8 cellular contexts compared by ENCODE assay signal in the genomic region with DNA sequence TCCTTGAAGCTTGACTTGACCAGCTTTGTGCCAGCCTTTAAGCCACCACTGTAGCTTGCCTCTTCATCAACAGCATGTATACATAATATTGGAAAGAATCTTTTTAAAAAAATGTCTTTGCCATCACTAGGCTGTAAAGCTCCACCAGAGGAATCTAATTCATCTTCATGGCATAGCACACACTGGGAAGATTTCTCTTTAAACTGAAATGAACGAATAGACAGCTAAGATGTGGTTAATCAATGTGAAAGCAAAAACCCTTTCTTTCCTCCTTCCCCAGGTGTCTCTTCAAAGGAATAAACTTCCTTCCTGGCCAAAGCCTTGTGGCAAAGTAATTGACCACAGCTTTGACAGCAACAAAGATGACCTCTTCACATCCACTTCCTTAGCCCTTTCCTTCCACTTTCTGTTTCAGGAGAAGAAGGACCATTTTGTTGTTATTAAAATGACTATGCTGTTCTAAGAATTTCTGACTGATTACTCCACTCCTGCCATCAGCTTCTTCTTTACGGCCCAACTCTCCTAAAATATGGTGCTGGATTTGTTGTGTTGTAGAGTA.
DNase-seq lines count a peak whose midpoint lies in the region; ATAC-seq lines count a peak whose summit lies in the region.

No MANE protein-coding gene starts in this region.

- intact Hi-C loops in cardiac septum (cut with DNase I), result no loop called here

- no peak for DNase-seq in activated naive CD8-positive, alpha-beta T cell treated with anti-CD3 and anti-CD28 coated beads, Interleukin-2, amount 10 ng/mL, durations not matched to agents 7 days and 5 days
- no peak for DNase-seq in activated naive CD8-positive, alpha-beta T cell treated with anti-CD3 and anti-CD28 coated beads for 36 hours
- peak; percentile 2 for DNase-seq in stimulated activated naive B cell treated with anti-CD40 and anti-IgM and Interleukin-4, amounts not matched to agents 10 μg/mL and 1 μg/mL and 100 μg/mL, for 72 hours
- DNase-seq in AG08396 (ENCODE audit: low spot score) (no peak), NCI-H1694 (lab: John Stamatoyannopoulos, UW) (no peak), cardiac septum (ENCODE audit: low spot score) (no peak)

- H3K4me1 Mint-ChIP-seq in activated naive CD8-positive, alpha-beta T cell treated with anti-CD3 and anti-CD28 coated beads, Interleukin-2, amount 10 ng/mL, durations not matched to agents 7 days and 5 days, result peaks cover 39% of the 10 kb centered on the region
- peaks cover 11% of the 10 kb centered on the region for H3K4me1 Mint-ChIP-seq in activated naive CD8-positive, alpha-beta T cell treated with anti-CD3 and anti-CD28 coated beads for 36 hours
- H3K4me1 Mint-ChIP-seq in T-helper 1 cell treated with Interleukin-12 subunit alpha and Interleukin-12 subunit beta and Interleukin-4 antibody, amounts not matched to agents 30 μg/mL and 1 μg/mL, for 36 hours (ENCODE audit: low read depth), result peaks cover 31% of the 10 kb centered on the region
- H3K4me1 Mint-ChIP-seq in stimulated activated naive B cell treated with anti-CD40 and anti-IgM and Interleukin-4, amounts not matched to agents 10 μg/mL and 1 μg/mL and 100 μg/mL, for 72 hours, result peaks cover 13 to 35% of the 10 kb centered on the region in 2 donors

- ATAC-seq in activated naive CD8-positive, alpha-beta T cell treated with anti-CD3 and anti-CD28 coated beads, Interleukin-2, amount 10 ng/mL, durations not matched to agents 7 days and 5 days (ENCODE audit: low read depth), result peak; percentile 71
- ATAC-seq in HG02938 (IDR thresholded peaks at IDR 0.05; ENCODE audit: unreplicated experiment), result peak; percentile 87
- peak; percentile 64 to 80 for ATAC-seq in stimulated activated naive B cell treated with anti-CD40 and anti-IgM and Interleukin-4, amounts not matched to agents 10 μg/mL and 1 μg/mL and 100 μg/mL, for 72 hours (replicated peaks)

- peak overlapping the region; percentile 70 for H3K27ac Mint-ChIP-seq in activated naive CD8-positive, alpha-beta T cell treated with anti-CD3 and anti-CD28 coated beads, Interleukin-2, amount 10 ng/mL, durations not matched to agents 7 days and 5 days
- H3K27ac Mint-ChIP-seq in activated naive CD8-positive, alpha-beta T cell treated with anti-CD3 and anti-CD28 coated beads for 36 hours, result no peak overlapping the region
- peak overlapping the region; percentile 27 for H3K27ac Mint-ChIP-seq in T-helper 1 cell treated with Interleukin-12 subunit alpha and Interleukin-12 subunit beta and Interleukin-4 antibody, amounts not matched to agents 30 μg/mL and 1 μg/mL, for 36 hours
- H3K27ac Mint-ChIP-seq in stimulated activated naive B cell treated with anti-CD40 and anti-IgM and Interleukin-4, amounts not matched to agents 10 μg/mL and 1 μg/mL and 100 μg/mL, for 72 hours, result no peak overlapping the region

- H3K4me3 Mint-ChIP-seq in activated naive CD8-positive, alpha-beta T cell treated with anti-CD3 and anti-CD28 coated beads, Interleukin-2, amount 10 ng/mL, durations not matched to agents 7 days and 5 days, result peak overlapping the region; percentile 35
- no peak overlapping the region for H3K4me3 Mint-ChIP-seq in activated naive CD8-positive, alpha-beta T cell treated with anti-CD3 and anti-CD28 coated beads for 36 hours
- no peak overlapping the region for H3K4me3 Mint-ChIP-seq in T-helper 1 cell treated with Interleukin-12 subunit alpha and Interleukin-12 subunit beta and Interleukin-4 antibody, amounts not matched to agents 30 μg/mL and 1 μg/mL, for 36 hours
- H3K4me3 Mint-ChIP-seq in stimulated activated naive B cell treated with anti-CD40 and anti-IgM and Interleukin-4, amounts not matched to agents 10 μg/mL and 1 μg/mL and 100 μg/mL, for 72 hours, result no peak overlapping the region

- no peaks in the 10 kb centered on the region for H3K27me3 Mint-ChIP-seq in activated naive CD8-positive, alpha-beta T cell treated with anti-CD3 and anti-CD28 coated beads, Interleukin-2, amount 10 ng/mL, durations not matched to agents 7 days and 5 days
- no peaks in the 10 kb centered on the region for H3K27me3 Mint-ChIP-seq in activated naive CD8-positive, alpha-beta T cell treated with anti-CD3 and anti-CD28 coated beads for 36 hours
- H3K27me3 Mint-ChIP-seq in T-helper 1 cell treated with Interleukin-12 subunit alpha and Interleukin-12 subunit beta and Interleukin-4 antibody, amounts not matched to agents 30 μg/mL and 1 μg/mL, for 36 hours (ENCODE audit: low read depth), result no peaks in the 10 kb centered on the region
- no peaks in the 10 kb centered on the region for H3K27me3 Mint-ChIP-seq in stimulated activated naive B cell treated with anti-CD40 and anti-IgM and Interleukin-4, amounts not matched to agents 10 μg/mL and 1 μg/mL and 100 μg/mL, for 72 hours

- no peaks in the 10 kb centered on the region for H3K9me3 Mint-ChIP-seq in activated naive CD8-positive, alpha-beta T cell treated with anti-CD3 and anti-CD28 coated beads, Interleukin-2, amount 10 ng/mL, durations not matched to agents 7 days and 5 days
- peaks cover 2% of the 10 kb centered on the region for H3K9me3 Mint-ChIP-seq in activated naive CD8-positive, alpha-beta T cell treated with anti-CD3 and anti-CD28 coated beads for 36 hours
- H3K9me3 Mint-ChIP-seq in T-helper 1 cell treated with Interleukin-12 subunit alpha and Interleukin-12 subunit beta and Interleukin-4 antibody, amounts not matched to agents 30 μg/mL and 1 μg/mL, for 36 hours, result no peaks in the 10 kb centered on the region
- peaks cover 0 to 2% of the 10 kb centered on the region in 2 donors for H3K9me3 Mint-ChIP-seq in stimulated activated naive B cell treated with anti-CD40 and anti-IgM and Interleukin-4, amounts not matched to agents 10 μg/mL and 1 μg/mL and 100 μg/mL, for 72 hours

- H3K36me3 Mint-ChIP-seq in activated naive CD8-positive, alpha-beta T cell treated with anti-CD3 and anti-CD28 coated beads, Interleukin-2, amount 10 ng/mL, durations not matched to agents 7 days and 5 days, result peaks cover 6% of the 10 kb centered on the region
- peaks cover 22% of the 10 kb centered on the region for H3K36me3 Mint-ChIP-seq in activated naive CD8-positive, alpha-beta T cell treated with anti-CD3 and anti-CD28 coated beads for 36 hours
- no peaks in the 10 kb centered on the region for H3K36me3 Mint-ChIP-seq in T-helper 1 cell treated with Interleukin-12 subunit alpha and Interleukin-12 subunit beta and Interleukin-4 antibody, amounts not matched to agents 30 μg/mL and 1 μg/mL, for 36 hours (ENCODE audit: low read depth)
- peaks cover 17 to 30% of the 10 kb centered on the region in 2 donors for H3K36me3 Mint-ChIP-seq in stimulated activated naive B cell treated with anti-CD40 and anti-IgM and Interleukin-4, amounts not matched to agents 10 μg/mL and 1 μg/mL and 100 μg/mL, for 72 hours

- POLR2A ChIA-PET in activated naive CD8-positive, alpha-beta T cell treated with anti-CD3 and anti-CD28 coated beads, Interleukin-2, amount 10 ng/mL, durations not matched to agents 7 days and 5 days (lab: Charles Lee), result interaction anchor here (1.4 kb wide), 1 partner anchor 429 kb away, joined by 4 read pairs; the partner anchor contains the start of gene SOX4

Comparison
In these comparisons a context has a peak if more than half of its experiments do, and no peak if none do; other contexts are left out.
1. H3K27ac Mint-ChIP-seq: peak in activated naive CD8-positive, alpha-beta T cell treated with anti-CD3 and anti-CD28 coated beads, Interleukin-2, amount 10 ng/mL, durations not matched to agents 7 days and 5 days (single experiment) and T-helper 1 cell treated with Interleukin-12 subunit alpha and Interleukin-12 subunit beta and Interleukin-4 antibody, amounts not matched to agents 30 μg/mL and 1 μg/mL, for 36 hours (single experiment); none in activated naive CD8-positive, alpha-beta T cell treated with anti-CD3 and anti-CD28 coated beads for 36 hours (single experiment) and stimulated activated naive B cell treated with anti-CD40 and anti-IgM and Interleukin-4, amounts not matched to agents 10 μg/mL and 1 μg/mL and 100 μg/mL, for 72 hours (single experiment).
2. Peak in every context shown above with its lines, with median percentiles within 50 percentile points of each other: ATAC-seq.